ENCODE assay signal across 9 cellular contexts in the genomic region with DNA sequence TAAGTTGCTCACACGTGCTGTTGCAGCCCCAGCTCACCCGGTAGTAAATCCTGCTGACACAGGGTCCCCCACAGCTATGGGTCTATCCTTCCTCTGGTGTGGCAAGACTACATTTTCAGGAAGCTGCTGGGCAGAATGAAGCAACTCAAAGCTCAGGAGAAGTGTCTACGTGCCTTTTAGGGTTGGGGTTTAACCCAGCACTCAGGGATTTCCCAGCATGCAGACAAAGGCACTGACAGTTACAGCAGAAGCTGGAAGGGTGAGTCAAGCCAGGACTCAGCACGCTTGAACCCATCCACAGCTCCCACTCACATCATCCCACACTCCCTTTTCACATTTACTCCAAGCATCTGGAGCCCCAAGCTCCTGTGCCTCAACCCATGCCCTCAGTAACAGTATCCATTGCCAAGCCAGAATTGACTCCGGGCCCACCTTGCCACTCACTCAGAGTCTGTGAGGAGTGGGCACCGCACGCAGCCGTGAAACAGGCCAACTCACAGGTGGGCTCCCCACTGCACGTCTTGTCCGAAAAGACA. TPM values are rescaled to one million over a fixed set of nuclear protein-coding genes. Genes with fewer than 3 reads are reported as not detected.
DNase-seq lines count a peak whose midpoint lies in the region; ATAC-seq and TF ChIP-seq lines count a peak whose summit lies in the region.
"Had no signal": no experiment of that assay in that cellular context is flagged by ENCODE, and none has a peak within 500 bp of the region (broad histone marks: within the 10 kb centered on the region; RNA-seq: fewer than 3 reads in every experiment).

No MANE protein-coding gene starts in this region.

- peaks cover 42% of the 10 kb centered on the region for H3K4me1 ChIP-seq in upper lobe of right lung

- H3K27me3 ChIP-seq in layer of hippocampus (ENCODE audit: control insufficient read depth, insufficient read depth, low read length) (no peaks in the 10 kb centered on the region), upper lobe of right lung (no peaks in the 10 kb centered on the region)

- H3K9me3 ChIP-seq in upper lobe of right lung = no peaks in the 10 kb centered on the region

- peak overlapping the region; percentile 77 for H3K27ac Mint-ChIP-seq in activated naive CD4-positive, alpha-beta T cell treated with anti-CD3 and anti-CD28 coated beads for 36 hours
- H3K27ac Mint-ChIP-seq in activated T-helper 17 cell treated with anti-CD3 and anti-CD28 coated beads, Interleukin-2, amount 50 U/mL, for 72 hours = peak overlapping the region; percentile 76

- intact Hi-C loops in activated naive CD4-positive, alpha-beta T cell treated with anti-CD3 and anti-CD28 coated beads for 36 hours (cut with micrococcal nuclease) = loop anchor here (1.0 kb wide), 2 partner anchors 18 to 48 kb away; no protein-coding TSS in a partner anchor
- intact Hi-C loops in upper lobe of right lung (cut with DNase I) = no loop called here
- intact Hi-C loops in posterior vena cava (cut with DNase I) = no loop called here

- H3K4me3 Mint-ChIP-seq in activated naive CD4-positive, alpha-beta T cell treated with anti-CD3 and anti-CD28 coated beads for 36 hours = no peak overlapping the region
- H3K4me3 Mint-ChIP-seq in activated T-helper 17 cell treated with anti-CD3 and anti-CD28 coated beads, Interleukin-2, amount 50 U/mL, for 72 hours = peak overlapping the region; percentile 78

- H3K4me1 Mint-ChIP-seq in activated naive CD4-positive, alpha-beta T cell treated with anti-CD3 and anti-CD28 coated beads for 36 hours (ENCODE audit: low read depth) = peaks cover 29% of the 10 kb centered on the region
- H3K4me1 Mint-ChIP-seq in activated T-helper 17 cell treated with anti-CD3 and anti-CD28 coated beads, Interleukin-2, amount 50 U/mL, for 72 hours = peaks cover 29% of the 10 kb centered on the region

- ATAC-seq in activated T-helper 17 cell treated with anti-CD3 and anti-CD28 coated beads, Interleukin-2, amount 50 U/mL, for 72 hours (replicated peaks) = peak; percentile 85
- peak; percentile 80 for ATAC-seq in upper lobe of right lung

- no peak overlapping the region for H3K4me3 ChIP-seq in upper lobe of right lung

- H3K36me3 Mint-ChIP-seq in activated naive CD4-positive, alpha-beta T cell treated with anti-CD3 and anti-CD28 coated beads for 36 hours (ENCODE audit: low read depth) = no peaks in the 10 kb centered on the region
- H3K36me3 Mint-ChIP-seq in activated T-helper 17 cell treated with anti-CD3 and anti-CD28 coated beads, Interleukin-2, amount 50 U/mL, for 72 hours (ENCODE audit: low read depth) = no peaks in the 10 kb centered on the region

- DNase-seq in activated naive CD4-positive, alpha-beta T cell treated with anti-CD3 and anti-CD28 coated beads for 36 hours = peak; percentile 70
- no peak for DNase-seq in activated naive CD4-positive, alpha-beta T cell treated with anti-CD3 and anti-CD28 coated beads, Interleukin-2, amount 50 U/mL, for 16 hours
- DNase-seq in upper lobe of right lung = no peak
- no peak for DNase-seq in D341Med (ENCODE audit: low spot score)
- no peak for DNase-seq in posterior vena cava (ENCODE audit: low spot score)
- no peak for DNase-seq in middle frontal gyrus (ENCODE audit: extremely low spot score, low spot score)
- DNase-seq: NCI-H1048 had no signal

- no peaks in the 10 kb centered on the region for H3K9me3 Mint-ChIP-seq in activated naive CD4-positive, alpha-beta T cell treated with anti-CD3 and anti-CD28 coated beads for 36 hours
- H3K9me3 Mint-ChIP-seq in activated T-helper 17 cell treated with anti-CD3 and anti-CD28 coated beads, Interleukin-2, amount 50 U/mL, for 72 hours = no peaks in the 10 kb centered on the region

- CTCF ChIA-PET in activated naive CD4-positive, alpha-beta T cell treated with anti-CD3 and anti-CD28 coated beads for 36 hours (lab: Charles Lee) = interaction anchor here (0.6 to 1.6 kb wide), 7 partner anchors 23 to 1325 kb away, joined by 3 to 5 read pairs (median 3); no protein-coding TSS in a partner anchor

- no peaks in the 10 kb centered on the region for H3K27me3 Mint-ChIP-seq in activated naive CD4-positive, alpha-beta T cell treated with anti-CD3 and anti-CD28 coated beads for 36 hours (ENCODE audit: low read depth)
- H3K27me3 Mint-ChIP-seq in activated T-helper 17 cell treated with anti-CD3 and anti-CD28 coated beads, Interleukin-2, amount 50 U/mL, for 72 hours = no peaks in the 10 kb centered on the region

- peak overlapping the region; percentile 55 for H3K27ac ChIP-seq in layer of hippocampus (ENCODE audit: low read depth, low read length)
- peak overlapping the region; percentile 39 for H3K27ac ChIP-seq in upper lobe of right lung

- no peaks in the 10 kb centered on the region for H3K36me3 ChIP-seq in upper lobe of right lung

- no peak for TF ChIP-seq CTCF in upper lobe of right lung (IDR thresholded peaks at IDR 0.05)

RNA-seq across cellular contexts. Expression of a gene that starts 59.7 kb away (rescaled TPM):
- total RNA-seq in activated naive CD4-positive, alpha-beta T cell treated with anti-CD3 and anti-CD28 coated beads for 36 hours = 10 to 100 TPM; 76.8 to 85.1 TPM
- total RNA-seq in activated T-helper 17 cell treated with anti-CD3 and anti-CD28 coated beads, Interleukin-2, amount 50 U/mL, for 72 hours = 100 to 1,000 TPM in 1 of 2 donors, 10 to 100 TPM in 1; 57.7 to 146 TPM
- total RNA-seq in upper lobe of right lung (187 TPM), posterior vena cava (100 to 1,000 TPM; 311 to 319 TPM)
